Comparison of ENCODE assay signal across 8 cellular contexts in the genomic region with DNA sequence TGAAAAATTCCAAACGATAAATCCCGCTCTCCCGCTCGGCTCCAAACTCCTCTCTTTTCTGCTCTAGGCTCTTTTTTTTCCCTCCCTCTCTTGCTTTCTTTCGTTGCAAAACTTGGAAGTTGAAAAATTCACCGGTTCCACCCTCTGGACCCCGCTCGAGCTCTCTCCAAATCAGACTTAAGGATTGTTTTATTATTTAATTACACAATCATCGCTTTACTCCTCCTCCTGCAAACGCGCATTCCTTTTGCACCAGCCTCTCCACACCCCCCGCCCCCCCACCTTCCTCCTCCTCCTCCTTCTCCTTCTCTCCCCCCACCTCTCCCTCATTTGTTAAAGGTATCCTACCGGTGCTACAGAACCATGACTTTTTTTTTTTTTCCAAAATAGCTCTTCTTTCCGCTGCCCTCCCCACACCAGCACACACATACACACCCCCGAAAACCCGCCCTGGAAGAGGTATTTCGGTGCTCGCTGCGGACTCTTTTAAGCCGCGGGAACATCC. TPM values are rescaled to one million over a fixed set of nuclear protein-coding genes. Genes with fewer than 3 reads are reported as not detected.
DNase-seq lines count a peak whose midpoint lies in the region; ATAC-seq and TF ChIP-seq lines count a peak whose summit lies in the region.

No MANE protein-coding gene starts in this region.

- ATAC-seq in activated T-cell treated with anti-CD3 and anti-CD28 coated beads, Interleukin-2, amount 50 U/mL, for 4 hours = no peak
- peak; percentile 7 for ATAC-seq in WTC11
- no peak for ATAC-seq in naive thymus-derived CD8-positive, alpha-beta T cell
- no peak for ATAC-seq in HG03442 (IDR thresholded peaks at IDR 0.05; ENCODE audit: unreplicated experiment)
- no peak for ATAC-seq in HG03378 (IDR thresholded peaks at IDR 0.05; ENCODE audit: unreplicated experiment)

- POLR2A ChIA-PET in WTC11 (lab: Charles Lee) = interaction anchor here (0.6 to 1.2 kb wide), 2 partner anchors 9 to 449 kb away, joined by 3 to 4 read pairs; no protein-coding TSS in a partner anchor
- POLR2A ChIA-PET in naive thymus-derived CD8-positive, alpha-beta T cell (lab: Charles Lee) = no interaction called here

- peak overlapping the region; percentile 75 for H3K4me3 Mint-ChIP-seq in activated T-cell treated with anti-CD3 and anti-CD28 coated beads, Interleukin-2, amount 50 U/mL, for 4 hours
- peak overlapping the region; percentile 92 for H3K4me3 Mint-ChIP-seq in WTC11
- peak overlapping the region; percentile 67 to 88 (median 84) for H3K4me3 Mint-ChIP-seq in naive thymus-derived CD8-positive, alpha-beta T cell

- peaks cover 18% of the 10 kb centered on the region for H3K4me1 Mint-ChIP-seq in activated T-cell treated with anti-CD3 and anti-CD28 coated beads, Interleukin-2, amount 50 U/mL, for 4 hours (ENCODE audit: low read depth)
- H3K4me1 Mint-ChIP-seq in WTC11 = peaks cover 48% of the 10 kb centered on the region
- H3K4me1 Mint-ChIP-seq in naive thymus-derived CD8-positive, alpha-beta T cell = peaks cover 8 to 23% (median 20%) of the 10 kb centered on the region in 4 donors

- peak overlapping the region; percentile 96 for H3K27ac Mint-ChIP-seq in WTC11
- peak overlapping the region in 1 of 10 donors; percentile 76 for H3K27ac Mint-ChIP-seq in naive thymus-derived CD8-positive, alpha-beta T cell

- CTCF ChIA-PET in WTC11 (lab: Charles Lee) = interaction anchor here (0.5 kb wide), 1 partner anchor 914 kb away, joined by 5 read pairs; no protein-coding TSS in a partner anchor

- no peaks in the 10 kb centered on the region for H3K9me3 Mint-ChIP-seq in activated T-cell treated with anti-CD3 and anti-CD28 coated beads, Interleukin-2, amount 50 U/mL, for 4 hours
- no peaks in the 10 kb centered on the region for H3K9me3 Mint-ChIP-seq in WTC11
- H3K9me3 Mint-ChIP-seq in naive thymus-derived CD8-positive, alpha-beta T cell = peaks cover 0 to 15% (median 0%) of the 10 kb centered on the region in 9 donors

- no peak for TF ChIP-seq CTCF in WTC11 (IDR thresholded peaks at IDR 0.05)

- H3K27me3 Mint-ChIP-seq in activated T-cell treated with anti-CD3 and anti-CD28 coated beads, Interleukin-2, amount 50 U/mL, for 4 hours (ENCODE audit: low read depth) = peaks cover 60% of the 10 kb centered on the region
- peaks cover 44% of the 10 kb centered on the region for H3K27me3 Mint-ChIP-seq in WTC11 (ENCODE audit: low read depth)
- H3K27me3 Mint-ChIP-seq in naive thymus-derived CD8-positive, alpha-beta T cell = peaks cover 36 to 62% (median 51%) of the 10 kb centered on the region in 5 donors

- no peak for DNase-seq in activated T-cell treated with anti-CD3 and anti-CD28 coated beads, Interleukin-2, amount 50 U/mL, for 4 hours
- DNase-seq in activated T-cell treated with anti-CD3 and anti-CD28 coated beads, Interleukin-2, amount 50 U/mL, for 1 hour = no peak
- DNase-seq in NCI-H146 (lab: John Stamatoyannopoulos, UW) (peak; percentile 97), WTC11 (ENCODE audit: low spot score) (peak; percentile 34), fibroblast of peridontal ligament (ENCODE audit: extremely low read depth) (peak; percentile 86)
- no peak for DNase-seq in naive thymus-derived CD8-positive, alpha-beta T cell

- H3K36me3 Mint-ChIP-seq in activated T-cell treated with anti-CD3 and anti-CD28 coated beads, Interleukin-2, amount 50 U/mL, for 4 hours (ENCODE audit: insufficient read depth) = no peaks in the 10 kb centered on the region
- no peaks in the 10 kb centered on the region for H3K36me3 Mint-ChIP-seq in WTC11
- H3K36me3 Mint-ChIP-seq in naive thymus-derived CD8-positive, alpha-beta T cell = peaks cover 0 to 13% (median 2%) of the 10 kb centered on the region in 3 donors

TF ChIP-seq in WTC11, 78 proteins besides CTCF, POLR2A, EP300 and RAD21:
- no peak for TF ChIP-seq RORB (CRISPR knock-in tag; IDR thresholded peaks at IDR 0.05)
- TF ChIP-seq, protein P1, sequence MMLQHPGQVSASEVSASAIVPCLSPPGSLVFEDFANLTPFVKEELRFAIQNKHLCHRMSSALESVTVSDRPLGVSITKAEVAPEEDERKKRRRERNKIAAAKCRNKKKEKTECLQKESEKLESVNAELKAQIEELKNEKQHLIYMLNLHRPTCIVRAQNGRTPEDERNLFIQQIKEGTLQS (CRISPR knock-in tag; conservative IDR thresholded peaks at IDR 0.05) = no peak
- TF ChIP-seq ZNF317 (CRISPR knock-in tag; IDR thresholded peaks at IDR 0.05; ENCODE audit: borderline replicate concordance, low read depth) = no peak
- no peak for TF ChIP-seq ZBTB21 (CRISPR knock-in tag; IDR thresholded peaks at IDR 0.05; ENCODE audit: borderline replicate concordance)
- TF ChIP-seq, protein P2, sequence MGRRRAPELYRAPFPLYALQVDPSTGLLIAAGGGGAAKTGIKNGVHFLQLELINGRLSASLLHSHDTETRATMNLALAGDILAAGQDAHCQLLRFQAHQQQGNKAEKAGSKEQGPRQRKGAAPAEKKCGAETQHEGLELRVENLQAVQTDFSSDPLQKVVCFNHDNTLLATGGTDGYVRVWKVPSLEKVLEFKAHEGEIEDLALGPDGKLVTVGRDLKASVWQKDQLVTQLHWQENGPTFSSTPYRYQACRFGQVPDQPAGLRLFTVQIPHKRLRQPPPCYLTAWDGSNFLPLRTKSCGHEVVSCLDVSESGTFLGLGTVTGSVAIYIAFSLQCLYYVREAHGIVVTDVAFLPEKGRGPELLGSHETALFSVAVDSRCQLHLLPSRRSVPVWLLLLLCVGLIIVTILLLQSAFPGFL (CRISPR knock-in tag; IDR thresholded peaks at IDR 0.05; ENCODE audit: borderline replicate concordance) = no peak
- TF ChIP-seq KAT7 (CRISPR knock-in tag; IDR thresholded peaks at IDR 0.05; ENCODE audit: borderline replicate concordance) = no peak
- TF ChIP-seq, protein P3, sequence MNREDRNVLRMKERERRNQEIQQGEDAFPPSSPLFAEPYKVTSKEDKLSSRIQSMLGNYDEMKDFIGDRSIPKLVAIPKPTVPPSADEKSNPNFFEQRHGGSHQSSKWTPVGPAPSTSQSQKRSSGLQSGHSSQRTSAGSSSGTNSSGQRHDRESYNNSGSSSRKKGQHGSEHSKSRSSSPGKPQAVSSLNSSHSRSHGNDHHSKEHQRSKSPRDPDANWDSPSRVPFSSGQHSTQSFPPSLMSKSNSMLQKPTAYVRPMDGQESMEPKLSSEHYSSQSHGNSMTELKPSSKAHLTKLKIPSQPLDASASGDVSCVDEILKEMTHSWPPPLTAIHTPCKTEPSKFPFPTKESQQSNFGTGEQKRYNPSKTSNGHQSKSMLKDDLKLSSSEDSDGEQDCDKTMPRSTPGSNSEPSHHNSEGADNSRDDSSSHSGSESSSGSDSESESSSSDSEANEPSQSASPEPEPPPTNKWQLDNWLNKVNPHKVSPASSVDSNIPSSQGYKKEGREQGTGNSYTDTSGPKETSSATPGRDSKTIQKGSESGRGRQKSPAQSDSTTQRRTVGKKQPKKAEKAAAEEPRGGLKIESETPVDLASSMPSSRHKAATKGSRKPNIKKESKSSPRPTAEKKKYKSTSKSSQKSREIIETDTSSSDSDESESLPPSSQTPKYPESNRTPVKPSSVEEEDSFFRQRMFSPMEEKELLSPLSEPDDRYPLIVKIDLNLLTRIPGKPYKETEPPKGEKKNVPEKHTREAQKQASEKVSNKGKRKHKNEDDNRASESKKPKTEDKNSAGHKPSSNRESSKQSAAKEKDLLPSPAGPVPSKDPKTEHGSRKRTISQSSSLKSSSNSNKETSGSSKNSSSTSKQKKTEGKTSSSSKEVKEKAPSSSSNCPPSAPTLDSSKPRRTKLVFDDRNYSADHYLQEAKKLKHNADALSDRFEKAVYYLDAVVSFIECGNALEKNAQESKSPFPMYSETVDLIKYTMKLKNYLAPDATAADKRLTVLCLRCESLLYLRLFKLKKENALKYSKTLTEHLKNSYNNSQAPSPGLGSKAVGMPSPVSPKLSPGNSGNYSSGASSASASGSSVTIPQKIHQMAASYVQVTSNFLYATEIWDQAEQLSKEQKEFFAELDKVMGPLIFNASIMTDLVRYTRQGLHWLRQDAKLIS (CRISPR knock-in tag; IDR thresholded peaks at IDR 0.05; ENCODE audit: borderline replicate concordance) = no peak

RNA-seq across cellular contexts. Expression of a gene that starts 0.5 kb away (rescaled TPM):
- total RNA-seq in activated T-cell treated with anti-CD3 and anti-CD28 coated beads, Interleukin-2, amount 50 U/mL, for 4 hours = under 1 TPM; 0.20 to 0.42 (median 0.30) TPM
- total RNA-seq in WTC11 (2021) = 7.1 to 12.5 TPM (median 7.4 TPM) in 3 replicates
- total RNA-seq in naive thymus-derived CD8-positive, alpha-beta T cell = not detected
- polyA plus RNA-seq in naive thymus-derived CD8-positive, alpha-beta T cell = under 1 TPM in 1 of 3 donors, not detected in 2; 0.22 TPM

Comparison
In these comparisons a context has a peak if more than half of its experiments do, and no peak if none do; other contexts are left out.
1. DNase-seq: peak in NCI-H146 (single experiment), WTC11 (single experiment) and fibroblast of peridontal ligament (single experiment); none in activated T-cell treated with anti-CD3 and anti-CD28 coated beads, Interleukin-2, amount 50 U/mL, for 4 hours (single experiment), activated T-cell treated with anti-CD3 and anti-CD28 coated beads, Interleukin-2, amount 50 U/mL, for 1 hour (single experiment) and naive thymus-derived CD8-positive, alpha-beta T cell (0 of 10).
2. Peak in every context shown above with its lines, with median percentiles within 50 percentile points of each other: H3K4me3 Mint-ChIP-seq.